22 cellular contexts compared by ENCODE assay signal in genomic region chr3:66572090-66572632, GRCh38.
"Had no signal": no experiment of that assay in that cellular context is flagged by ENCODE, and none has a peak within 500 bp of the region (broad histone marks: within the 10 kb centered on the region; RNA-seq: fewer than 3 reads in every experiment).

No MANE protein-coding gene starts in this region.

- H3K36me3 Mint-ChIP-seq: activated naive CD4-positive, alpha-beta T cell treated with anti-CD3 and anti-CD28 coated beads, Interleukin-2, amount 10 ng/mL, durations not matched to agents 7 days and 5 days; natural killer cell treated with Interleukin-12 subunit alpha and Interleukin-12 subunit beta and Interleukin-15 and Interleukin-18, amount 100 ng/mL, for 72 hours; stimulated activated effector memory CD8-positive, alpha-beta T cell treated with anti-CD3 and anti-CD28 coated beads, Interleukin-12 subunit alpha, Interleukin-12 subunit beta, amount 100 ng/mL, for 72 hours had no signal

- DNase-seq: activated CD4-positive, alpha-beta memory T cell treated with anti-CD3 and anti-CD28 coated beads, Interleukin-2, amount 10 ng/mL, durations not matched to agents 7 days and 5 days; activated CD4-positive, alpha-beta T cell treated with anti-CD3 and anti-CD28 coated beads, Interleukin-2, amount 10 ng/mL, durations not matched to agents 24 days and 14 days; activated effector memory CD4-positive, alpha-beta T cell treated with anti-CD3 and anti-CD28 coated beads, Interleukin-2, amount 50 U/mL, for 16 hours; activated naive CD4-positive, alpha-beta T cell treated with anti-CD3 and anti-CD28 coated beads, Interleukin-2, amount 10 ng/mL, durations not matched to agents 7 days and 5 days; activated naive CD8-positive, alpha-beta T cell treated with anti-CD3 and anti-CD28 coated beads, Interleukin-2, amount 50 U/mL, for 24 hours; activated T-cell treated with anti-CD3 and anti-CD28 coated beads for 4 hours; effector CD4-positive, alpha-beta T cell; foreskin melanocyte; left ventricle myocardium inferior; occipital lobe; posterior cingulate gyrus; small intestine; stimulated activated CD4-positive, alpha-beta T cell treated with anti-CD3 and anti-CD28 coated beads, Interleukin-2, amount 100 ng/mL, for 24 hours; stimulated activated naive CD8-positive, alpha-beta T cell treated with anti-CD3 and anti-CD28 coated beads, Interleukin-15, amount 100 ng/mL, for 72 hours; T-helper 17 cell had no signal

- H3K36me3 ChIP-seq: cardiac muscle cell, left ventricle myocardium inferior, tibial nerve had no signal

- H3K4me3 ChIP-seq: cardiac muscle cell, left ventricle myocardium inferior, tibial nerve had no signal

- H3K4me3 Mint-ChIP-seq: activated CD4-positive, alpha-beta memory T cell treated with anti-CD3 and anti-CD28 coated beads, Interleukin-2, amount 10 ng/mL, durations not matched to agents 7 days and 5 days; activated CD4-positive, alpha-beta T cell treated with anti-CD3 and anti-CD28 coated beads, Interleukin-2, amount 10 ng/mL, durations not matched to agents 24 days and 14 days; activated naive CD4-positive, alpha-beta T cell treated with anti-CD3 and anti-CD28 coated beads, Interleukin-2, amount 10 ng/mL, durations not matched to agents 7 days and 5 days; activated naive CD8-positive, alpha-beta T cell treated with anti-CD3 and anti-CD28 coated beads, Interleukin-2, amount 50 U/mL, for 24 hours; dendritic cell treated with granulocyte-macrophage colony-stimulating factor and Interleukin-4, amounts not matched to agents 40 ng/mL and 50 ng/mL, for 4 days; natural killer cell treated with Interleukin-12 subunit alpha and Interleukin-12 subunit beta and Interleukin-15 and Interleukin-18, amount 100 ng/mL, for 72 hours; stimulated activated effector memory CD8-positive, alpha-beta T cell treated with anti-CD3 and anti-CD28 coated beads, Interleukin-12 subunit alpha, Interleukin-12 subunit beta, amount 100 ng/mL, for 72 hours; stimulated activated naive CD8-positive, alpha-beta T cell treated with anti-CD3 and anti-CD28 coated beads, Interleukin-15, amount 100 ng/mL, for 72 hours; T-helper 17 cell had no signal

- FAIRE-seq: endothelial cell of umbilical vein, small intestine, urothelium cell line had no signal

- H3K9me3 Mint-ChIP-seq: activated CD4-positive, alpha-beta memory T cell treated with anti-CD3 and anti-CD28 coated beads, Interleukin-2, amount 10 ng/mL, durations not matched to agents 7 days and 5 days; activated CD4-positive, alpha-beta T cell treated with anti-CD3 and anti-CD28 coated beads, Interleukin-2, amount 10 ng/mL, durations not matched to agents 24 days and 14 days; activated naive CD4-positive, alpha-beta T cell treated with anti-CD3 and anti-CD28 coated beads, Interleukin-2, amount 10 ng/mL, durations not matched to agents 7 days and 5 days; activated naive CD8-positive, alpha-beta T cell treated with anti-CD3 and anti-CD28 coated beads, Interleukin-2, amount 50 U/mL, for 24 hours; dendritic cell treated with granulocyte-macrophage colony-stimulating factor and Interleukin-4, amounts not matched to agents 40 ng/mL and 50 ng/mL, for 4 days; natural killer cell treated with Interleukin-12 subunit alpha and Interleukin-12 subunit beta and Interleukin-15 and Interleukin-18, amount 100 ng/mL, for 72 hours; stimulated activated effector memory CD8-positive, alpha-beta T cell treated with anti-CD3 and anti-CD28 coated beads, Interleukin-12 subunit alpha, Interleukin-12 subunit beta, amount 100 ng/mL, for 72 hours had no signal

- H3K27ac Mint-ChIP-seq: activated CD4-positive, alpha-beta memory T cell treated with anti-CD3 and anti-CD28 coated beads, Interleukin-2, amount 10 ng/mL, durations not matched to agents 7 days and 5 days; activated CD4-positive, alpha-beta T cell treated with anti-CD3 and anti-CD28 coated beads, Interleukin-2, amount 10 ng/mL, durations not matched to agents 24 days and 14 days; activated naive CD4-positive, alpha-beta T cell treated with anti-CD3 and anti-CD28 coated beads, Interleukin-2, amount 10 ng/mL, durations not matched to agents 7 days and 5 days; activated naive CD8-positive, alpha-beta T cell treated with anti-CD3 and anti-CD28 coated beads, Interleukin-2, amount 50 U/mL, for 24 hours; dendritic cell treated with granulocyte-macrophage colony-stimulating factor and Interleukin-4, amounts not matched to agents 40 ng/mL and 50 ng/mL, for 4 days; natural killer cell treated with Interleukin-12 subunit alpha and Interleukin-12 subunit beta and Interleukin-15 and Interleukin-18, amount 100 ng/mL, for 72 hours; stimulated activated effector memory CD8-positive, alpha-beta T cell treated with anti-CD3 and anti-CD28 coated beads, Interleukin-12 subunit alpha, Interleukin-12 subunit beta, amount 100 ng/mL, for 72 hours; stimulated activated naive CD8-positive, alpha-beta T cell treated with anti-CD3 and anti-CD28 coated beads, Interleukin-15, amount 100 ng/mL, for 72 hours; T-helper 17 cell had no signal

- H3K27me3 ChIP-seq: cardiac muscle cell, tibial nerve had no signal

- H3K4me1 Mint-ChIP-seq: activated naive CD8-positive, alpha-beta T cell treated with anti-CD3 and anti-CD28 coated beads, Interleukin-2, amount 50 U/mL, for 24 hours; stimulated activated naive CD8-positive, alpha-beta T cell treated with anti-CD3 and anti-CD28 coated beads, Interleukin-15, amount 100 ng/mL, for 72 hours had no signal

- H3K27ac ChIP-seq: cardiac muscle cell, left ventricle myocardium inferior, tibial nerve had no signal

- H3K4me1 ChIP-seq: left ventricle myocardium inferior had no signal

- H3K9me3 ChIP-seq: left ventricle myocardium inferior, tibial nerve had no signal

- H3K27me3 Mint-ChIP-seq: activated CD4-positive, alpha-beta T cell treated with anti-CD3 and anti-CD28 coated beads, Interleukin-2, amount 10 ng/mL, durations not matched to agents 24 days and 14 days; activated naive CD4-positive, alpha-beta T cell treated with anti-CD3 and anti-CD28 coated beads, Interleukin-2, amount 10 ng/mL, durations not matched to agents 7 days and 5 days; dendritic cell treated with granulocyte-macrophage colony-stimulating factor and Interleukin-4, amounts not matched to agents 40 ng/mL and 50 ng/mL, for 4 days; stimulated activated naive CD8-positive, alpha-beta T cell treated with anti-CD3 and anti-CD28 coated beads, Interleukin-15, amount 100 ng/mL, for 72 hours had no signal
